Comparison of ENCODE assay signal across 19 cellular contexts in genomic region chr10:11775412-11775811, GRCh38. TPM values are rescaled to one million over a fixed set of nuclear protein-coding genes. Genes with fewer than 3 reads are reported as not detected.
A peak's percentile ranks its signal among the peaks of the same experiment; 100 is the strongest.
DNase-seq lines count a peak whose midpoint lies in the region; ATAC-seq and TF ChIP-seq lines count a peak whose summit lies in the region.
"Had no signal": no experiment of that assay in that cellular context is flagged by ENCODE, and none has a peak within 500 bp of the region (broad histone marks: within the 10 kb centered on the region; RNA-seq: fewer than 3 reads in every experiment).

No MANE protein-coding gene starts in this region.

- no peaks in the 10 kb centered on the region for H3K36me3 ChIP-seq in Caco-2 (ENCODE audit: control insufficient read depth, insufficient read depth, low read length)
- H3K36me3 ChIP-seq in IMR-90 (ENCODE audit: control insufficient read depth, insufficient read depth, low read length): no peaks in the 10 kb centered on the region
- H3K36me3 ChIP-seq in WERI-Rb-1: no peaks in the 10 kb centered on the region
- H3K36me3 ChIP-seq in smooth muscle cell (ENCODE audit: low read depth): no peaks in the 10 kb centered on the region
- H3K36me3 ChIP-seq in BE2C: no peaks in the 10 kb centered on the region
- H3K36me3 ChIP-seq: BLaER1 treated with 17β-estradiol and CSF1 and Interleukin-3, amounts not matched to agents 10 nM and 100 nM had no signal

- H2BK20ac ChIP-seq in IMR-90 (ENCODE audit: low read depth, low read length): no peak overlapping the region

- H3K79me2 ChIP-seq in smooth muscle cell (ENCODE audit: low read depth): no peaks in the 10 kb centered on the region

- H2BK15ac ChIP-seq in IMR-90 (ENCODE audit: low read depth, low read length): no peak overlapping the region

- H3K14ac ChIP-seq in IMR-90 (replicated peaks; ENCODE audit: low read depth, low read length): no peak overlapping the region

- H3K4me3 ChIP-seq in Caco-2 (ENCODE audit: low read depth, low read length) (no peak overlapping the region), IMR-90 (ENCODE audit: insufficient read depth, low read depth, low read length) (no peak overlapping the region), WERI-Rb-1 (ENCODE audit: low read depth, low read length) (no peak overlapping the region), smooth muscle cell (no peak overlapping the region), BE2C (ENCODE audit: low read depth, low read length) (no peak overlapping the region)
- H3K4me3 ChIP-seq: BLaER1 treated with 17β-estradiol and CSF1 and Interleukin-3, amounts not matched to agents 10 nM and 100 nM had no signal

- H3K4ac ChIP-seq in IMR-90 (ENCODE audit: low read depth, low read length): no peak overlapping the region

- H4K5ac ChIP-seq in IMR-90 (ENCODE audit: low read depth, low read length): peak overlapping the region; percentile 44; the same call in 1 of the 2 replicates

- no peak for TF ChIP-seq RAD21 in IMR-90 (IDR thresholded peaks at IDR 0.05; ENCODE audit: low read length)

- peaks cover 3% of the 10 kb centered on the region for H3K9me1 ChIP-seq in IMR-90 (ENCODE audit: insufficient read depth, low read length)

- H2AFZ ChIP-seq in IMR-90 (replicated peaks; ENCODE audit: low read length, poor library complexity): no peak overlapping the region
- H2AFZ ChIP-seq in smooth muscle cell (ENCODE audit: low read depth): no peak overlapping the region

- H3K23ac ChIP-seq in IMR-90 (ENCODE audit: low read depth, low read length): no peak overlapping the region

- no peak overlapping the region for H4K91ac ChIP-seq in IMR-90 (ENCODE audit: insufficient read depth, low read depth, low read length)

- TF ChIP-seq CTCF in Caco-2 (IDR thresholded peaks at IDR 0.05; ENCODE audit: insufficient read depth in 1 of 2, low read depth in 1 of 2, low read length in 1 of 2, severe bottlenecking in 1 of 2, unreplicated experiment in 1 of 2) (no peak), IMR-90 (conservative IDR thresholded peaks at IDR 0.05; ENCODE audit: low read depth, low read length) (no peak), WERI-Rb-1 (IDR thresholded peaks at IDR 0.05; ENCODE audit: low read depth, low read length) (no peak), smooth muscle cell (IDR thresholded peaks at IDR 0.05; ENCODE audit: borderline replicate concordance, insufficient read depth, poor library complexity, severe bottlenecking) (no peak), BE2C (IDR thresholded peaks at IDR 0.05; ENCODE audit: low read depth, low read length) (no peak)

- ATAC-seq in IMR-90 (ENCODE audit: low read depth): no peak
- ATAC-seq: HCT116 had no signal

- TF ChIP-seq POLR2A in IMR-90 (IDR thresholded peaks at IDR 0.05; ENCODE audit: low read depth, low read length): no peak

- POLR2A ChIA-PET in Caco-2 (lab: Charles Lee) (no interaction called here), IMR-90 (lab: Charles Lee; ENCODE audit: unreplicated experiment) (no interaction called here)

- H3K4me3 Mint-ChIP-seq in Caco-2 (ENCODE audit: unreplicated experiment): no peak overlapping the region
- H3K4me3 Mint-ChIP-seq: CD4-positive, CD25-positive, alpha-beta regulatory T cell; CD8-positive, alpha-beta memory T cell had no signal

- no peaks in the 10 kb centered on the region for H3K9me3 Mint-ChIP-seq in Caco-2 (ENCODE audit: unreplicated experiment)
- H3K9me3 Mint-ChIP-seq: CD8-positive, alpha-beta memory T cell had no signal

- H3K18ac ChIP-seq in IMR-90 (ENCODE audit: low read depth, low read length): peak overlapping the region; percentile 68; the same call in 1 of the 2 replicates

- no peaks in the 10 kb centered on the region for H3F3A ChIP-seq in smooth muscle cell (ENCODE audit: low read depth)

- H3K27ac ChIP-seq in IMR-90 (ENCODE audit: insufficient read depth, low read length): no peak overlapping the region
- H3K27ac ChIP-seq in WERI-Rb-1: peak overlapping the region; percentile 20; the same call in 1 of the 2 replicates
- H3K27ac ChIP-seq in smooth muscle cell (ENCODE audit: low read depth): peak overlapping the region; percentile 54
- H3K27ac ChIP-seq: BLaER1 treated with 17β-estradiol and CSF1 and Interleukin-3, amounts not matched to agents 10 nM and 100 nM had no signal

- no peak overlapping the region for H3K56ac ChIP-seq in IMR-90 (ENCODE audit: extremely low read depth, insufficient read depth, low read length)

- in situ Hi-C loops in IMR-90 (cut with MboI; ENCODE audit: low sequenced_read_pairs): no loop called here

- no peaks in the 10 kb centered on the region for H3K9me3 ChIP-seq in Caco-2
- H3K9me3 ChIP-seq in IMR-90 (ENCODE audit: control insufficient read depth, insufficient read depth, low read length): no peaks in the 10 kb centered on the region
- no peaks in the 10 kb centered on the region for H3K9me3 ChIP-seq in WERI-Rb-1 (ENCODE audit: severe bottlenecking)
- H3K9me3 ChIP-seq in smooth muscle cell (replicated peaks; ENCODE audit: low read depth): no peaks in the 10 kb centered on the region
- H3K9me3 ChIP-seq in BE2C: no peaks in the 10 kb centered on the region

- H4K8ac ChIP-seq in IMR-90 (ENCODE audit: low read depth in 2 of 2, low read length in 2 of 2): no peak overlapping the region

- CTCF ChIA-PET in Caco-2 (lab: Charles Lee) (no interaction called here), IMR-90 (lab: Yijun Ruan, JAX) (no interaction called here)

- H3K4me2 ChIP-seq in IMR-90 (ENCODE audit: low read depth, low read length): no peak overlapping the region
- no peak overlapping the region for H3K4me2 ChIP-seq in smooth muscle cell
- H3K4me2 ChIP-seq: BLaER1 treated with 17β-estradiol and CSF1 and Interleukin-3, amounts not matched to agents 10 nM and 100 nM had no signal

- dilution Hi-C loops in IMR-90 (cut with HindIII; ENCODE audit: low sequenced_read_pairs, unreplicated experiment): no loop called here

- no CpG with 5 or more reads among the region's 5 CpGs for WGBS in IMR-90 (ENCODE audit: extremely low coverage in 2 of 2, insufficient read length in 1 of 2), 2 experiments
- 72% methylated on average over 5 of the region's 5 CpGs for WGBS in smooth muscle cell (ENCODE audit: low lambda C conversion rate)

- H3K27ac Mint-ChIP-seq in Caco-2 (ENCODE audit: unreplicated experiment): peak overlapping the region; percentile 61
- H3K27ac Mint-ChIP-seq: CD4-positive, CD25-positive, alpha-beta regulatory T cell; CD8-positive, alpha-beta memory T cell had no signal

- no TSS peak for BruUV-seq in Caco-2 (replicated peaks; lab: Mats Ljungman, UMichigan)
- BruUV-seq in IMR-90 (replicated peaks; lab: Mats Ljungman, UMichigan): no TSS peak

- no peak overlapping the region for H2BK120ac ChIP-seq in IMR-90 (ENCODE audit: low read depth, low read length)

- peaks cover 6% of the 10 kb centered on the region for H3K36me3 Mint-ChIP-seq in Caco-2 (ENCODE audit: insufficient read depth, unreplicated experiment)
- H3K36me3 Mint-ChIP-seq: CD4-positive, CD25-positive, alpha-beta regulatory T cell; CD8-positive, alpha-beta memory T cell had no signal

- intact Hi-C loops in Caco-2 (cut with micrococcal nuclease; ENCODE audit: unreplicated experiment): no loop called here
- intact Hi-C loops in IMR-90 (cut with micrococcal nuclease): no loop called here

- H2AK9ac ChIP-seq in IMR-90 (replicated peaks; ENCODE audit: low read depth, low read length, poor library complexity): no peak overlapping the region

- H3K9ac ChIP-seq in IMR-90 (ENCODE audit: low read depth, low read length): no peak overlapping the region
- H3K9ac ChIP-seq in smooth muscle cell (ENCODE audit: low read depth): no peak overlapping the region
- H3K9ac ChIP-seq: BLaER1 treated with 17β-estradiol and CSF1 and Interleukin-3, amounts not matched to agents 10 nM and 100 nM had no signal

- no peaks in the 10 kb centered on the region for H4K20me1 ChIP-seq in IMR-90 (ENCODE audit: insufficient read depth, low read length)
- no peaks in the 10 kb centered on the region for H4K20me1 ChIP-seq in smooth muscle cell (ENCODE audit: low read depth)
- H4K20me1 ChIP-seq: BLaER1 treated with 17β-estradiol and CSF1 and Interleukin-3, amounts not matched to agents 10 nM and 100 nM had no signal

- H3K4me1 ChIP-seq in Caco-2 (peaks cover 18% of the 10 kb centered on the region), IMR-90 (ENCODE audit: control insufficient read depth, insufficient read depth, low read length) (no peaks in the 10 kb centered on the region; the same call in 1 of the 2 replicates), smooth muscle cell (ENCODE audit: low read depth) (no peaks in the 10 kb centered on the region), BE2C (no peaks in the 10 kb centered on the region)
- H3K4me1 ChIP-seq: BLaER1 treated with 17β-estradiol and CSF1 and Interleukin-3, amounts not matched to agents 10 nM and 100 nM had no signal

- no peak overlapping the region for H2AK5ac ChIP-seq in IMR-90 (ENCODE audit: low read depth, low read length)

- no peak overlapping the region for H2BK5ac ChIP-seq in IMR-90 (ENCODE audit: low read depth, low read length, poor library complexity, severe bottlenecking)

- H3K27me3 Mint-ChIP-seq in Caco-2 (ENCODE audit: insufficient read depth, unreplicated experiment): no peaks in the 10 kb centered on the region

- H3K79me1 ChIP-seq in IMR-90 (ENCODE audit: low read depth in 1 of 2, low read length in 2 of 2): no peaks in the 10 kb centered on the region

- H3K4me1 Mint-ChIP-seq in Caco-2 (ENCODE audit: low read depth, unreplicated experiment): peaks cover 15% of the 10 kb centered on the region
- H3K4me1 Mint-ChIP-seq: CD4-positive, CD25-positive, alpha-beta regulatory T cell; CD8-positive, alpha-beta memory T cell had no signal

- DNase-seq in Caco-2: no peak
- DNase-seq in IMR-90: no peak
- DNase-seq in WERI-Rb-1: no peak
- no peak for DNase-seq in smooth muscle cell (lab: John Stamatoyannopoulos, UW; ENCODE audit: unreplicated experiment)
- no peak for DNase-seq in BE2C
- DNase-seq in GM19238 (ENCODE audit: insufficient read length, low spot score): no peak
- DNase-seq in NCI-H128 (lab: John Stamatoyannopoulos, UW; ENCODE audit: unreplicated experiment): no peak
- DNase-seq: 8988T; CD4-positive, CD25-positive, alpha-beta regulatory T cell; CD8-positive, alpha-beta memory T cell; COR-L47; DMS153; DMS79 treated with DMSO at 0.1 percent for 48 hours; GF-D8; GOT3; H7 had no signal

- H3K27me3 ChIP-seq in Caco-2 (replicated peaks; ENCODE audit: control insufficient read depth, insufficient read depth, low read length): no peaks in the 10 kb centered on the region
- H3K27me3 ChIP-seq in IMR-90 (ENCODE audit: control insufficient read depth, insufficient read depth, low read length): peaks cover 19% of the 10 kb centered on the region
- H3K27me3 ChIP-seq in WERI-Rb-1 (ENCODE audit: insufficient read depth, low read depth, severe bottlenecking): no peaks in the 10 kb centered on the region
- H3K27me3 ChIP-seq in smooth muscle cell (ENCODE audit: low read depth): peaks cover 34% of the 10 kb centered on the region
- peaks cover 17% of the 10 kb centered on the region; the same call in 1 of the 2 replicates for H3K27me3 ChIP-seq in BE2C
- H3K27me3 ChIP-seq: BLaER1 treated with 17β-estradiol and CSF1 and Interleukin-3, amounts not matched to agents 10 nM and 100 nM had no signal

RNA-seq across cellular contexts. Expression of gene ECHDC3, which starts 33.2 kb away (rescaled TPM):
- 27.9 and 30.1 TPM in 2 replicates for total RNA-seq in Caco-2 (2022)
- total RNA-seq in IMR-90 (2012; rRNA removed): 2.8 and 4.3 TPM in 2 replicates
- polyA plus RNA-seq in IMR-90 (2012; rRNA removed): 4.3 and 5.0 TPM in 2 replicates
- polyA plus RNA-seq in IMR-90 (2012; cell fraction: cytosol; rRNA removed): 2.4 and 7.3 TPM in 2 replicates
- 3.5 and 4.9 TPM in 2 replicates for polyA plus RNA-seq in IMR-90 (2012; cell fraction: nucleus; rRNA removed; ENCODE audit: low replicate concordance)
- total RNA-seq in smooth muscle cell: 10.2 and 14.1 TPM in 2 replicates
- 6.0 and 8.7 TPM in 2 replicates for polyA plus RNA-seq in smooth muscle cell
- 2.4 TPM for polyA plus RNA-seq in BE2C (2012; ENCODE audit: insufficient read depth, insufficient read length, low read depth)
- total RNA-seq: HepG2 had no signal
- polyA plus RNA-seq: HepG2 had no signal

RNA-seq across cellular contexts. Expression of gene PROSER2, which starts 47.7 kb away (rescaled TPM):
- total RNA-seq in Caco-2 (2022): 123 and 134 TPM in 2 replicates
- 1.4 TPM in 2 replicates for total RNA-seq in IMR-90 (2012; rRNA removed)
- polyA plus RNA-seq in IMR-90 (2012; rRNA removed): 2.0 and 2.1 TPM in 2 replicates
- 2.3 and 2.7 TPM in 2 replicates for polyA plus RNA-seq in IMR-90 (2012; cell fraction: cytosol; rRNA removed)
- polyA plus RNA-seq in IMR-90 (2012; cell fraction: nucleus; rRNA removed; ENCODE audit: low replicate concordance): 1.8 and 3.5 TPM in 2 replicates
- total RNA-seq in smooth muscle cell: 3.7 and 4.9 TPM in 2 replicates
- 8.2 and 26.3 TPM in 2 replicates for polyA plus RNA-seq in smooth muscle cell
- not detected for polyA plus RNA-seq in BE2C (2012; ENCODE audit: insufficient read depth, insufficient read length, low read depth)

Comparison
In these comparisons a context has a peak if more than half of its experiments do, and no peak if none do; other contexts are left out.
1. RNA of gene PROSER2, which starts 47.7 kb away (total RNA-seq): 123 to 134 TPM in Caco-2; 3.7 to 4.9 TPM in smooth muscle cell and 1.4 TPM in IMR-90; every median in the first group is over 10 times any median in the second.